In genomic region chr9:107645464-107645833, GRCh38 we compare ENCODE assay signal across 19 cellular contexts.
DNase-seq lines count a peak whose midpoint lies in the region; ATAC-seq, FAIRE-seq and TF ChIP-seq lines count a peak whose summit lies in the region.
"Had no signal": no experiment of that assay in that cellular context is flagged by ENCODE, and none has a peak within 500 bp of the region (broad histone marks: within the 10 kb centered on the region; RNA-seq: fewer than 3 reads in every experiment).

No MANE protein-coding gene starts in this region.

- H3K9me3 ChIP-seq in heart right ventricle (no peaks in the 10 kb centered on the region), kidney (ENCODE audit: control insufficient read depth in 1 of 2, low read length in 2 of 2) (no peaks in the 10 kb centered on the region)
- H3K9me3 ChIP-seq: Caco-2 had no signal

- DNase-seq in heart right ventricle, result no peak
- DNase-seq in Right ventricle myocardium inferior (ENCODE audit: missing footprints), result no peak
- no peak for DNase-seq in left lobe of liver (ENCODE audit: low spot score)
- no peak for DNase-seq in osteocyte (ENCODE audit: extremely low spot score, unreplicated experiment)
- DNase-seq in kidney, result no peak
- DNase-seq in NCI-H2196 treated with DMSO at 0.1 percent for 48 hours (lab: John Stamatoyannopoulos, UW; ENCODE audit: unreplicated experiment), result no peak
- DNase-seq in SIG-M5 (lab: John Stamatoyannopoulos, UW), result no peak
- DNase-seq: 8988T; Caco-2; CD4-positive, alpha-beta T cell; KBM-7; NCI-H1417; NCI-H187; NCI-H2107; NCI-H226; NCI-H524 treated with DMSO at 0.1 percent for 48 hours had no signal

- H3K4me3 ChIP-seq in heart right ventricle, result no peak overlapping the region
- no peak overlapping the region for H3K4me3 ChIP-seq in kidney (ENCODE audit: low read length in 2 of 2)

- no peaks in the 10 kb centered on the region for H3K27me3 ChIP-seq in heart right ventricle

- WGBS in heart right ventricle, 2 donors, result 92 to 97% methylated on average over 1 of the region's 1 CpG

- H3K27ac Mint-ChIP-seq in osteocyte (ENCODE audit: unreplicated experiment), result peak overlapping the region; percentile 9
- H3K27ac Mint-ChIP-seq: CD4-positive, alpha-beta T cell had no signal

- intact Hi-C loops in heart right ventricle (cut with DNase I), result loop anchor here in 3 of 10 donors (10.0 kb wide), 3 partner anchors 89 to 409 kb away; no protein-coding TSS in a partner anchor
- intact Hi-C loops in Right ventricle myocardium inferior (cut with DNase I), result no loop called here
- intact Hi-C loops in kidney (cut with DNase I), result no loop called here

- H3K9ac ChIP-seq in kidney (ENCODE audit: low read length in 2 of 2), result no peak overlapping the region

- FAIRE-seq in kidney (lab: Jason Lieb, UNC), result no peak
- FAIRE-seq: G401.6, H54 had no signal

- H3K27ac ChIP-seq in heart right ventricle (peak overlapping the region in 7 of 10 donors; percentile 13 to 72 (median 58)), kidney (ENCODE audit: low read depth in 2 of 2, low read length in 2 of 2) (no peak overlapping the region)

- TF ChIP-seq CTCF in heart right ventricle (IDR thresholded peaks at IDR 0.05) (no peak), osteocyte (IDR thresholded peaks at IDR 0.05) (no peak), kidney (IDR thresholded peaks at IDR 0.05; ENCODE audit: borderline replicate concordance, extremely low read depth, insufficient read depth) (no peak)

- no peak for ATAC-seq in heart right ventricle
- ATAC-seq in Right ventricle myocardium inferior, result no peak
- peak; percentile 70 for ATAC-seq in left lobe of liver
- ATAC-seq in HG03045 (IDR thresholded peaks at IDR 0.05; ENCODE audit: unreplicated experiment), result no peak

- H3K4me1 Mint-ChIP-seq in osteocyte (ENCODE audit: unreplicated experiment), result peaks cover 38% of the 10 kb centered on the region

- no peaks in the 10 kb centered on the region for H3K9me3 Mint-ChIP-seq in osteocyte (ENCODE audit: unreplicated experiment)

- H3K36me3 ChIP-seq in heart right ventricle (no peaks in the 10 kb centered on the region), kidney (ENCODE audit: control insufficient read depth in 1 of 2, insufficient read depth in 2 of 2, low read length in 2 of 2) (no peaks in the 10 kb centered on the region)

- H3K4me3 Mint-ChIP-seq in osteocyte (ENCODE audit: unreplicated experiment), result no peak overlapping the region
- H3K4me3 Mint-ChIP-seq: CD4-positive, alpha-beta T cell had no signal

- H3K27me3 Mint-ChIP-seq in osteocyte (ENCODE audit: unreplicated experiment), result no peaks in the 10 kb centered on the region

- no peaks in the 10 kb centered on the region for H3K36me3 Mint-ChIP-seq in osteocyte (ENCODE audit: unreplicated experiment)

- H3K4me1 ChIP-seq in heart right ventricle (peaks cover 0 to 21% (median 13%) of the 10 kb centered on the region in 9 donors), kidney (ENCODE audit: control insufficient read depth in 1 of 2, insufficient read depth in 1 of 2, low read depth in 1 of 2, low read length in 2 of 2) (peaks cover 0 to 2% of the 10 kb centered on the region in 2 donors)
- H3K4me1 ChIP-seq: Caco-2 had no signal

Comparison
In these comparisons a context has a peak if more than half of its experiments do, and no peak if none do; other contexts are left out.
1. H3K27ac ChIP-seq: peak in heart right ventricle (7 of 10); none in kidney (0 of 2).